Comparison of ENCODE assay signal across 13 cellular contexts in genomic region chr9:80134487-80134886, GRCh38.
DNase-seq lines count a peak whose midpoint lies in the region; ATAC-seq, FAIRE-seq and TF ChIP-seq lines count a peak whose summit lies in the region.
"Had no signal": no experiment of that assay in that cellular context is flagged by ENCODE, and none has a peak within 500 bp of the region (broad histone marks: within the 10 kb centered on the region; RNA-seq: fewer than 3 reads in every experiment).

No MANE protein-coding gene starts in this region.

- H3K9me3 ChIP-seq in hepatocyte (ENCODE audit: low read depth) = no peaks in the 10 kb centered on the region
- H3K9me3 ChIP-seq: colonic mucosa had no signal

- intact Hi-C loops in left colon (cut with DNase I, micrococcal nuclease) = no loop called here

- DNase-seq in GM18507 (ENCODE audit: extremely low spot score, insufficient read length, low read depth) (no peak), COLO668 (lab: John Stamatoyannopoulos, UW; ENCODE audit: unreplicated experiment) (no peak), substantia nigra (lab: John Stamatoyannopoulos, UW) (no peak), hepatocyte (ENCODE audit: low spot score) (no peak), left colon (no peak)
- DNase-seq in T-helper 2 cell treated with Interferon-gamma antibody and Interleukin-4, amounts not matched to agents 5 μg/mL and 100 μg/mL, for 36 hours (ENCODE audit: low spot score) = no peak
- DNase-seq: activated gamma-delta T cell treated with Interleukin-2 at 50 U/mL for 16 hours, colonic mucosa, NCI-H2171 treated with DMSO at 0.1 percent for 48 hours, right cardiac atrium had no signal

- no peak overlapping the region for H3K27ac Mint-ChIP-seq in T-helper 2 cell treated with Interferon-gamma antibody and Interleukin-4, amounts not matched to agents 5 μg/mL and 100 μg/mL, for 36 hours

- peak overlapping the region; percentile 24 for H3K4me3 Mint-ChIP-seq in T-helper 2 cell treated with Interferon-gamma antibody and Interleukin-4, amounts not matched to agents 5 μg/mL and 100 μg/mL, for 36 hours

- no peaks in the 10 kb centered on the region for H3K36me3 Mint-ChIP-seq in T-helper 2 cell treated with Interferon-gamma antibody and Interleukin-4, amounts not matched to agents 5 μg/mL and 100 μg/mL, for 36 hours (ENCODE audit: low read depth)

- H3K4me1 Mint-ChIP-seq in T-helper 2 cell treated with Interferon-gamma antibody and Interleukin-4, amounts not matched to agents 5 μg/mL and 100 μg/mL, for 36 hours (ENCODE audit: low read depth) = peaks cover 5% of the 10 kb centered on the region

- H3K27me3 Mint-ChIP-seq in T-helper 2 cell treated with Interferon-gamma antibody and Interleukin-4, amounts not matched to agents 5 μg/mL and 100 μg/mL, for 36 hours (ENCODE audit: low read depth) = no peaks in the 10 kb centered on the region

- ATAC-seq in GM21367 (IDR thresholded peaks at IDR 0.05; ENCODE audit: unreplicated experiment) = peak; percentile 92
- peak; percentile 94 for ATAC-seq in HG02981 (IDR thresholded peaks at IDR 0.05; ENCODE audit: unreplicated experiment)
- no peak for ATAC-seq in left colon
- ATAC-seq: right cardiac atrium had no signal

- peak; percentile 26 for FAIRE-seq in GM18507 (lab: Jason Lieb, UNC)

- no peaks in the 10 kb centered on the region for H3K27me3 ChIP-seq in hepatocyte
- H3K27me3 ChIP-seq: colonic mucosa had no signal

- no peaks in the 10 kb centered on the region for H3K4me1 ChIP-seq in hepatocyte (ENCODE audit: insufficient read depth)
- H3K4me1 ChIP-seq: colonic mucosa had no signal

- 78% methylated on average over 2 of the region's 2 CpGs for WGBS in hepatocyte (ENCODE audit: low lambda C conversion rate, missing lambda C conversion rate)

- H3K4me2 ChIP-seq in hepatocyte = no peak overlapping the region

- no peaks in the 10 kb centered on the region for H4K20me1 ChIP-seq in hepatocyte (ENCODE audit: insufficient read depth, poor library complexity, severe bottlenecking)

- H2AFZ ChIP-seq in hepatocyte = no peak overlapping the region

- no peaks in the 10 kb centered on the region for H3K79me2 ChIP-seq in hepatocyte

- H3K27ac ChIP-seq in substantia nigra (ENCODE audit: low read depth, low read length, poor library complexity, severe bottlenecking) = no peak overlapping the region
- no peak overlapping the region for H3K27ac ChIP-seq in hepatocyte
- H3K27ac ChIP-seq: colonic mucosa, VCaP had no signal

- H3K36me3 ChIP-seq in hepatocyte (replicated peaks; ENCODE audit: insufficient read depth, low read depth) = no peaks in the 10 kb centered on the region
- H3K36me3 ChIP-seq: colonic mucosa had no signal

- no peaks in the 10 kb centered on the region for H3K9me3 Mint-ChIP-seq in T-helper 2 cell treated with Interferon-gamma antibody and Interleukin-4, amounts not matched to agents 5 μg/mL and 100 μg/mL, for 36 hours

- no peak overlapping the region for H3K4me3 ChIP-seq in hepatocyte
- H3K4me3 ChIP-seq: colonic mucosa had no signal

- TF ChIP-seq CTCF in hepatocyte (IDR thresholded peaks at IDR 0.05; ENCODE audit: poor library complexity) = no peak

- no peaks in the 10 kb centered on the region for H3K9me2 ChIP-seq in hepatocyte (replicated peaks; ENCODE audit: insufficient read depth)
